ENCODE assay signal across 9 cellular contexts in genomic region chr18:9106800-9107574, GRCh38. TPM values are rescaled to one million over a fixed set of nuclear protein-coding genes. Genes with fewer than 3 reads are reported as not detected.
DNase-seq lines count a peak whose midpoint lies in the region; ATAC-seq and TF ChIP-seq lines count a peak whose summit lies in the region.
"Had no signal": no experiment of that assay in that cellular context is flagged by ENCODE, and none has a peak within 500 bp of the region (broad histone marks: within the 10 kb centered on the region; RNA-seq: fewer than 3 reads in every experiment).

No MANE protein-coding gene starts in this region.

- no peak overlapping the region for H3K14ac ChIP-seq in trophoblast cell (ENCODE audit: low read length)

- WGBS in trophoblast cell (ENCODE audit: extremely low coverage, insufficient coverage, insufficient read length) = no CpG with 5 or more reads among the region's 4 CpGs
- WGBS in thyroid gland, 2 donors = 46 to 50% methylated on average over 4 of the region's 4 CpGs

- no peak overlapping the region for H4K8ac ChIP-seq in trophoblast cell (ENCODE audit: low read depth, low read length)

- H3K36me3 ChIP-seq in DND-41 (ENCODE audit: insufficient read depth, low read length) (peaks cover 56% of the 10 kb centered on the region), trophoblast cell (ENCODE audit: control insufficient read depth in 1 of 2, insufficient read depth in 2 of 2, low read length in 2 of 2) (peaks cover 0 to 2% of the 10 kb centered on the region in 2 experiments), thyroid gland (no peaks in the 10 kb centered on the region)

- peaks cover 5% of the 10 kb centered on the region for H3K79me1 ChIP-seq in trophoblast cell (ENCODE audit: low read length)

- no peak overlapping the region; the same call in 1 of the 2 replicates for H3K27ac ChIP-seq in DND-41 (ENCODE audit: low read length)
- no peak overlapping the region for H3K27ac ChIP-seq in trophoblast cell (ENCODE audit: low read depth, low read length)
- no peak overlapping the region for H3K27ac ChIP-seq in thyroid gland
- H3K27ac ChIP-seq: epithelial cell of prostate had no signal

- no peaks in the 10 kb centered on the region for H3K9me3 ChIP-seq in DND-41 (ENCODE audit: insufficient read depth, low read length, severe bottlenecking)
- H3K9me3 ChIP-seq in trophoblast cell (ENCODE audit: insufficient read depth, low read depth, low read length) = no peaks in the 10 kb centered on the region
- no peaks in the 10 kb centered on the region for H3K9me3 ChIP-seq in thyroid gland

- no peak overlapping the region for H3K18ac ChIP-seq in trophoblast cell (ENCODE audit: low read length)

- no peak overlapping the region for H4K91ac ChIP-seq in trophoblast cell (ENCODE audit: low read depth, low read length)

- no peak for ATAC-seq in DND-41 (ENCODE audit: insufficient read depth, low read depth)
- ATAC-seq in GM21367 (IDR thresholded peaks at IDR 0.05; ENCODE audit: unreplicated experiment) = no peak
- no peak for ATAC-seq in HG03432 (IDR thresholded peaks at IDR 0.05; ENCODE audit: unreplicated experiment)

- H3K27me3 ChIP-seq in DND-41 (ENCODE audit: insufficient read depth, low read length, poor library complexity) (no peaks in the 10 kb centered on the region), trophoblast cell (ENCODE audit: insufficient read depth, low read length) (no peaks in the 10 kb centered on the region), thyroid gland (no peaks in the 10 kb centered on the region)

- H3K23ac ChIP-seq in trophoblast cell (ENCODE audit: low read length) = no peak overlapping the region

- H3K4me3 ChIP-seq in DND-41 (ENCODE audit: low read depth in 1 of 2, low read length in 2 of 2) (no peak overlapping the region; a peak in 1 of 4 replicates), trophoblast cell (ENCODE audit: low read depth, low read length) (no peak overlapping the region), thyroid gland (replicated peaks in 1 of 3) (no peak overlapping the region)

- no peak overlapping the region for H2AK5ac ChIP-seq in trophoblast cell (ENCODE audit: low read length)

- DNase-seq in DND-41 (no peak), NCI-H524 (lab: John Stamatoyannopoulos, UW) (peak; percentile 55 to 77), dermis microvascular lymphatic vessel endothelial cell (ENCODE audit: low read depth in 2 of 2) (peak; percentile 35 to 60), trophoblast cell (no peak), NCI-H1105 (lab: John Stamatoyannopoulos, UW) (no peak), thyroid gland (no peak)

- H3K4me2 ChIP-seq in DND-41 (ENCODE audit: insufficient read depth, low read length) (peak overlapping the region; percentile 75), trophoblast cell (ENCODE audit: low read length) (no peak overlapping the region)

- peak overlapping the region; percentile 79 for H3K4ac ChIP-seq in trophoblast cell (ENCODE audit: low read depth, low read length)

- no peak for TF ChIP-seq POLR2A in thyroid gland (IDR thresholded peaks at IDR 0.05)

- H2BK5ac ChIP-seq in trophoblast cell (ENCODE audit: low read depth, low read length, poor library complexity) = no peak overlapping the region

- TF ChIP-seq CTCF in DND-41 (IDR thresholded peaks at IDR 0.05; ENCODE audit: borderline replicate concordance, extremely low read depth, low read length, poor library complexity, severe bottlenecking) (no peak), thyroid gland (IDR thresholded peaks at IDR 0.05) (no peak)

- H3K9ac ChIP-seq in DND-41 (ENCODE audit: low read depth, low read length) = peak overlapping the region; percentile 9
- no peak overlapping the region for H3K9ac ChIP-seq in trophoblast cell (ENCODE audit: low read length)

- H2BK120ac ChIP-seq in trophoblast cell (ENCODE audit: insufficient read depth, low read length, poor library complexity) = no peak overlapping the region

- H4K20me1 ChIP-seq in DND-41 (ENCODE audit: insufficient read depth, low read length) = peaks cover 84% of the 10 kb centered on the region

- no peak overlapping the region for H4K12ac ChIP-seq in trophoblast cell (ENCODE audit: low read depth, low read length)

- H3K79me2 ChIP-seq in DND-41 (ENCODE audit: insufficient read depth, low read length) = peaks cover 98% of the 10 kb centered on the region
- H3K79me2 ChIP-seq in trophoblast cell (ENCODE audit: control insufficient read depth, insufficient read depth, low read length, poor library complexity) = peaks cover 17% of the 10 kb centered on the region

- no peak overlapping the region for H2BK12ac ChIP-seq in trophoblast cell (ENCODE audit: low read length)

- peaks cover 53% of the 10 kb centered on the region for H3K4me1 ChIP-seq in DND-41 (ENCODE audit: insufficient read depth, low read length)
- H3K4me1 ChIP-seq in trophoblast cell (ENCODE audit: control insufficient read depth in 1 of 2, insufficient read depth in 2 of 2, low read length in 2 of 2) = peaks cover 2% of the 10 kb centered on the region in 2 experiments
- peaks cover 60 to 74% of the 10 kb centered on the region in 2 donors for H3K4me1 ChIP-seq in thyroid gland

- H2AFZ ChIP-seq in DND-41 (ENCODE audit: low read depth, low read length) = no peak overlapping the region
- H2AFZ ChIP-seq in trophoblast cell (ENCODE audit: insufficient read depth, low read length, poor library complexity) = no peak overlapping the region

- intact Hi-C loops in thyroid gland (cut with DNase I) = no loop called here

RNA-seq across cellular contexts. Expression of gene NDUFV2, which starts 4.5 kb away (rescaled TPM):
- 71.2 and 105 TPM in 2 replicates for total RNA-seq in dermis microvascular lymphatic vessel endothelial cell
- 152 and 159 TPM in 2 replicates for polyA plus RNA-seq in trophoblast cell (2013)
- 100 to 1,000 TPM; 103 to 114 (median 108) TPM for total RNA-seq in thyroid gland

RNA-seq across cellular contexts. Expression of gene ANKRD12, which starts 29.6 kb away (rescaled TPM):
- total RNA-seq in dermis microvascular lymphatic vessel endothelial cell (14.0 and 16.2 TPM in 2 replicates), thyroid gland (100 to 1,000 TPM in 2 of 4 donors, 10 to 100 TPM in 2; 74.6 to 155 (median 109) TPM)
- polyA plus RNA-seq in trophoblast cell (2013) = 27.7 and 28.0 TPM in 2 replicates

Comparison
In these comparisons a context has a peak if more than half of its experiments do, and no peak if none do; other contexts are left out.
1. DNase-seq: peak in NCI-H524 (2 of 2) and dermis microvascular lymphatic vessel endothelial cell (2 of 2); none in DND-41 (single experiment), trophoblast cell (0 of 2), NCI-H1105 (single experiment) and thyroid gland (0 of 2).